9 cellular contexts compared by ENCODE assay signal in the genomic region with DNA sequence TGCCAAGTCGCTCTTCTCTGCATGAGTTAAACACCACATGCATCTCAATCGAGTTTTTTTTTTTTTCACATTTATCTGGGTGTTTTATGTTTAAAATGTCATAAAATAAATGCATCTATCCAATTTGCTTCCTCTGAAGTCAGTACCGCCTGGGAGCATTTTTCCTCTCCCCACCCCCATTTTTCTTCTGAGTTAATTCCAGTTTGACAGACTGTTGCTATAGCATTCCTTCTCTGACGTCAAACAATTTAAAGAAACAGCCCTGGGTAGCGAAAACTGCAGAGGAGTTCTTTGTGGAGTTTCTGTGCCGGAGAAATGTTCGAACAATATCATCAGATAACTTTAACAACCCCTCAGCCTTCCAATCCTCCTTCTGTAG. TPM values are rescaled to one million over a fixed set of nuclear protein-coding genes. Genes with fewer than 3 reads are reported as not detected.
DNase-seq lines count a peak whose midpoint lies in the region; ATAC-seq, FAIRE-seq and TF ChIP-seq lines count a peak whose summit lies in the region.
"Had no signal": no experiment of that assay in that cellular context is flagged by ENCODE, and none has a peak within 500 bp of the region (broad histone marks: within the 10 kb centered on the region; RNA-seq: fewer than 3 reads in every experiment).

No MANE protein-coding gene starts in this region.

- H3K4me1 Mint-ChIP-seq in memory B cell, result peaks cover 25% of the 10 kb centered on the region

- no peaks in the 10 kb centered on the region; the same call in 1 of the 2 replicates for H4K20me1 ChIP-seq in K562 (replicated peaks; ENCODE audit: control insufficient read depth, insufficient read depth, low read length)

- H3K36me3 ChIP-seq in right atrium auricular region (no peaks in the 10 kb centered on the region), K562 (ENCODE audit: control insufficient read depth, insufficient read depth, low read length) (no peaks in the 10 kb centered on the region)

- H3K27me3 Mint-ChIP-seq in memory B cell, result no peaks in the 10 kb centered on the region

- peaks cover 7% of the 10 kb centered on the region for H3K36me3 Mint-ChIP-seq in memory B cell

- peak overlapping the region; percentile 90 for H3K27ac Mint-ChIP-seq in memory B cell

- H3K4me3 Mint-ChIP-seq in memory B cell, result peak overlapping the region; percentile 93

- BruUV-seq in K562 (replicated peaks; lab: Mats Ljungman, UMichigan), result no TSS peak

- WGBS in K562 (ENCODE audit: insufficient coverage, low coverage, missing lambda C conversion rate), result 41% methylated on average over 7 of the region's 7 CpGs

- FAIRE-seq in K562 (lab: Jason Lieb, UNC), result no peak
- FAIRE-seq: GM18507 had no signal

- H3K9me3 Mint-ChIP-seq in memory B cell, result no peaks in the 10 kb centered on the region

- CTCF ChIA-PET in K562 (lab: Yijun Ruan, JAX; ENCODE audit: low intra/inter-chr PET ratio), result no interaction called here

- peak overlapping the region; percentile 92; the same call in 1 of the 2 replicates for H3K4me2 ChIP-seq in K562 (ENCODE audit: insufficient read depth, low read length)

- in situ Hi-C loops in K562 (cut with MboI), result no loop called here

- H3K9me1 ChIP-seq in K562 (ENCODE audit: control insufficient read depth, insufficient read depth, low read length), result no peaks in the 10 kb centered on the region

- H3K9ac ChIP-seq in K562 (ENCODE audit: insufficient read depth in 1 of 2, low read depth in 2 of 2, low read length in 2 of 2), result no peak overlapping the region

- H3K4me1 ChIP-seq in right atrium auricular region (peaks cover 0 to 18% of the 10 kb centered on the region in 2 donors), K562 (replicated peaks in 1 of 2; ENCODE audit: control insufficient read depth in 2 of 2, insufficient read depth in 2 of 2, low read length in 2 of 2) (peaks cover 11 to 21% of the 10 kb centered on the region in 2 experiments; a peak in 4 of 5 replicates)

- POLR2A ChIA-PET in K562 (lab: Yijun Ruan, JAX), result interaction anchor here (1.9 kb wide), 1 partner anchor 9 kb away, joined by 8 read pairs; no protein-coding TSS in a partner anchor

- no peak for TF ChIP-seq CTCF in right atrium auricular region (IDR thresholded peaks at IDR 0.05)
- no peak for TF ChIP-seq CTCF in K562 (IDR thresholded peaks at IDR 0.05 in 2 of 3, conservative IDR thresholded peaks at IDR 0.05 in 1 of 3; ENCODE audit: insufficient read depth in 2 of 3, low read depth in 1 of 3, low read length in 3 of 3)

- TF ChIP-seq POLR2A in K562 (conservative IDR thresholded peaks at IDR 0.05), result no peak

- peaks cover 38% of the 10 kb centered on the region for H3K79me2 ChIP-seq in K562 (ENCODE audit: control insufficient read depth, insufficient read depth, low read length)

- no peaks in the 10 kb centered on the region for H3K27me3 ChIP-seq in right atrium auricular region
- H3K27me3 ChIP-seq in K562 (ENCODE audit: control insufficient read depth in 2 of 2, insufficient read depth in 2 of 2, low read length in 2 of 2), result peaks cover 4 to 20% of the 10 kb centered on the region in 2 experiments; a peak in 3 of 5 replicates

- TF ChIP-seq RAD21 in K562 (CRISPR knock-in tag; conservative IDR thresholded peaks at IDR 0.05 in 1 of 2, IDR thresholded peaks at IDR 0.05 in 1 of 2), result no peak

- DNase-seq in right atrium auricular region (ENCODE audit: low spot score), result no peak
- no peak for DNase-seq in cardiac septum (ENCODE audit: low spot score)
- peak in 2 of 4 experiments; percentile 24 to 26 for DNase-seq in K562 (ENCODE audit: extremely low read depth in 1 of 4, low spot score in 3 of 4)
- no peak for DNase-seq in memory B cell (ENCODE audit: low spot score in 2 of 2)
- DNase-seq in NCI-H226, result no peak
- no peak for DNase-seq in activated CD8-positive, alpha-beta memory T cell treated with anti-CD3 and anti-CD28 coated beads for 24 hours
- DNase-seq in NCI-H524 (lab: John Stamatoyannopoulos, UW), result no peak

- H3K27ac ChIP-seq in right atrium auricular region (peak overlapping the region; percentile 87 to 95), K562 (ENCODE audit: extremely low read depth, low read depth, low read length) (no peak overlapping the region)

- TF ChIP-seq EP300 in K562 (IDR thresholded peaks at IDR 0.05; ENCODE audit: low read length), result no peak

- peak overlapping the region; percentile 90 for H2AFZ ChIP-seq in K562 (ENCODE audit: low read depth, low read length)

- intact Hi-C loops in cardiac septum (cut with DNase I) (loop anchor here (10.0 kb wide), 1 partner anchor 103 kb away; no protein-coding TSS in a partner anchor), K562 (cut with micrococcal nuclease) (no loop called here)

- peak overlapping the region in 1 of 2 donors; percentile 73 for H3K4me3 ChIP-seq in right atrium auricular region
- H3K4me3 ChIP-seq in K562, result no peak overlapping the region

- no peaks in the 10 kb centered on the region for H3K9me3 ChIP-seq in right atrium auricular region
- H3K9me3 ChIP-seq in K562 (replicated peaks; ENCODE audit: control insufficient read depth, insufficient read depth, low read depth, low read length), result no peaks in the 10 kb centered on the region

- ATAC-seq in K562, result no peak
- no peak for ATAC-seq in memory B cell (ENCODE audit: low read depth)
- ATAC-seq in GM21423 (IDR thresholded peaks at IDR 0.05; ENCODE audit: unreplicated experiment), result no peak

TF ChIP-seq in K562, 482 proteins besides CTCF, POLR2A, EP300 and RAD21 (continues in another document):
- TF ChIP-seq, protein P1, sequence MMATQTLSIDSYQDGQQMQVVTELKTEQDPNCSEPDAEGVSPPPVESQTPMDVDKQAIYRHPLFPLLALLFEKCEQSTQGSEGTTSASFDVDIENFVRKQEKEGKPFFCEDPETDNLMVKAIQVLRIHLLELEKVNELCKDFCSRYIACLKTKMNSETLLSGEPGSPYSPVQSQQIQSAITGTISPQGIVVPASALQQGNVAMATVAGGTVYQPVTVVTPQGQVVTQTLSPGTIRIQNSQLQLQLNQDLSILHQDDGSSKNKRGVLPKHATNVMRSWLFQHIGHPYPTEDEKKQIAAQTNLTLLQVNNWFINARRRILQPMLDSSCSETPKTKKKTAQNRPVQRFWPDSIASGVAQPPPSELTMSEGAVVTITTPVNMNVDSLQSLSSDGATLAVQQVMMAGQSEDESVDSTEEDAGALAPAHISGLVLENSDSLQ (IDR thresholded peaks at IDR 0.05), result peak; percentile 92
- TF ChIP-seq CBFA2T3 (IDR thresholded peaks at IDR 0.05), result no peak
- TF ChIP-seq JUNB (CRISPR knock-in tag; conservative IDR thresholded peaks at IDR 0.05), result no peak
- 0 out of 2 replicates have a peak, but pooled peaks have one; percentile 33 for TF ChIP-seq MXI1 (IDR thresholded peaks at IDR 0.05; ENCODE audit: low read depth, low read length)
- TF ChIP-seq RFX1 (IDR thresholded peaks at IDR 0.05), result peak; percentile 84
- TF ChIP-seq, protein P2, sequence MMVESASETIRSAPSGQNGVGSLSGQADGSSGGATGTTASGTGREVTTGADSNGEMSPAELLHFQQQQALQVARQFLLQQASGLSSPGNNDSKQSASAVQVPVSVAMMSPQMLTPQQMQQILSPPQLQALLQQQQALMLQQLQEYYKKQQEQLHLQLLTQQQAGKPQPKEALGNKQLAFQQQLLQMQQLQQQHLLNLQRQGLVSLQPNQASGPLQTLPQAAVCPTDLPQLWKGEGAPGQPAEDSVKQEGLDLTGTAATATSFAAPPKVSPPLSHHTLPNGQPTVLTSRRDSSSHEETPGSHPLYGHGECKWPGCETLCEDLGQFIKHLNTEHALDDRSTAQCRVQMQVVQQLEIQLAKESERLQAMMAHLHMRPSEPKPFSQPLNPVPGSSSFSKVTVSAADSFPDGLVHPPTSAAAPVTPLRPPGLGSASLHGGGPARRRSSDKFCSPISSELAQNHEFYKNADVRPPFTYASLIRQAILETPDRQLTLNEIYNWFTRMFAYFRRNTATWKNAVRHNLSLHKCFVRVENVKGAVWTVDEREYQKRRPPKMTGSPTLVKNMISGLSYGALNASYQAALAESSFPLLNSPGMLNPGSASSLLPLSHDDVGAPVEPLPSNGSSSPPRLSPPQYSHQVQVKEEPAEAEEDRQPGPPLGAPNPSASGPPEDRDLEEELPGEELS (CRISPR knock-in tag; IDR thresholded peaks at IDR 0.05; ENCODE audit: borderline replicate concordance), result no peak
- no peak for TF ChIP-seq HDAC2 (IDR thresholded peaks at IDR 0.05)
- TF ChIP-seq, protein P3, sequence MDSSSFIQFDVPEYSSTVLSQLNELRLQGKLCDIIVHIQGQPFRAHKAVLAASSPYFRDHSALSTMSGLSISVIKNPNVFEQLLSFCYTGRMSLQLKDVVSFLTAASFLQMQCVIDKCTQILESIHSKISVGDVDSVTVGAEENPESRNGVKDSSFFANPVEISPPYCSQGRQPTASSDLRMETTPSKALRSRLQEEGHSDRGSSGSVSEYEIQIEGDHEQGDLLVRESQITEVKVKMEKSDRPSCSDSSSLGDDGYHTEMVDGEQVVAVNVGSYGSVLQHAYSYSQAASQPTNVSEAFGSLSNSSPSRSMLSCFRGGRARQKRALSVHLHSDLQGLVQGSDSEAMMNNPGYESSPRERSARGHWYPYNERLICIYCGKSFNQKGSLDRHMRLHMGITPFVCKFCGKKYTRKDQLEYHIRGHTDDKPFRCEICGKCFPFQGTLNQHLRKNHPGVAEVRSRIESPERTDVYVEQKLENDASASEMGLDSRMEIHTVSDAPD (CRISPR knock-in tag; IDR thresholded peaks at IDR 0.05), result no peak

RNA-seq across cellular contexts. Expression of a gene that starts 0.9 kb away (rescaled TPM):
- total RNA-seq in right atrium auricular region (10 to 100 TPM; 11.7 to 36.0 TPM), cardiac septum (14.7 TPM), K562 (2014; rRNA removed) (18.3 and 20.0 TPM in 2 replicates), K562 (2014; rRNA removed; fragmentation: Illumina TruSeq; extraction: Trizol) (34.7 and 38.4 TPM in 2 replicates), K562 (2015; rRNA removed; fragmentation: Illumina TruSeq; extraction: Trizol) (24.8 and 26.2 TPM in 2 replicates), K562 (2021) (27.9 and 28.8 TPM in 2 replicates)
- total RNA-seq in K562 (2011; cell fraction: chromatin; rRNA removed; ENCODE audit: low replicate concordance), result 10.7 and 22.4 TPM in 2 replicates
- total RNA-seq in K562 (2011; cell fraction: nucleolus; rRNA removed), result 4.8 and 8.7 TPM in 2 replicates
- total RNA-seq in K562 (2011; cell fraction: nucleoplasm; rRNA removed), result 16.1 and 23.0 TPM in 2 replicates
- polyA plus RNA-seq in K562 (2011; rRNA removed) (30.6 and 36.7 TPM in 2 replicates), K562 (2014; fragmentation: Illumina TruSeq; extraction: Trizol) (19.1 and 21.4 TPM in 2 replicates), K562 (2014; fragmentation: Nextera tagmentation; extraction: Ambion mirVana) (1 to 10 TPM; 6.8 to 7.2 TPM), K562 (2014; rRNA removed) (11.7 and 16.9 TPM in 2 replicates)
- polyA plus RNA-seq in K562 (2011; cell fraction: cytosol; rRNA removed), result 8.2 and 23.4 TPM in 2 replicates
- 4.4 and 8.0 TPM in 2 replicates for polyA plus RNA-seq in K562 (2011; cell fraction: nucleus; rRNA removed)
- 9.1 and 12.8 TPM in 2 replicates for polyA plus RNA-seq in K562 (2012)
- 94.2 and 96.0 TPM in 2 replicates for polyA minus RNA-seq in K562 (2011; rRNA and poly(A)+ RNA removed)
- 26.3 and 32.2 TPM in 2 replicates for polyA minus RNA-seq in K562 (2011; cell fraction: cytosol; rRNA and poly(A)+ RNA removed)
- 6.1 and 12.0 TPM in 2 replicates for polyA minus RNA-seq in K562 (2011; cell fraction: nucleus; rRNA and poly(A)+ RNA removed)
